Comparison of ENCODE assay signal across 17 cellular contexts in the genomic region with DNA sequence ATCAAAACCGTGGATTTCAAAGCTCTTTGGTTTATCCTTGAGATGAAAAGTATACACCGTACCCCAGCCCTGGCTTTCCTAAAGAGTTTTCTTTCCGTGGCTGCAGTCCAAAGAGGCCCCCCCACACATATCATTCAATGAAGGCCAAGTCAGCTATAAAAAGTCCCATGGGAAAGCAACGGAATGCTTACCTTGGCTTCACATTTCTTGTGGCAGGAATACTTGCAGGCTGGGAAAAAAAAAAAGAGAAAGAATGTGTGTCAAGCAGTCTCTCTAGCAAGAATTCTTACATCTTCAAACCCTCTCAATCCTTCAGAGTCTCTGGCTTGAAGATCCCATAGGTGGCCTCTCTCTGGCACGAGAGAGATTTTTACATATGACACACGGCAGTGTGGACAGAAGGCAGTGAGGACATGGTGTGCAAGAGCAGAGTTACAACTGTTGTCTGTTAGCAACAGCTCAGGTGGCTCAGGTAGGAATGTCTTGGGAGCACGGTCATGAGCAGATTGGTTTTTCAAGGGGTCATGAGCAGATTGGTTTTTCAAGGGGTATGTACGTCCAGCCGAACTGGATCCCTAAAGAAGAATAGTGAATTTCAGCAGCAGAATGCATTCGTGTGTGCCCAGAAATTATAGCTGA.
DNase-seq lines count a peak whose midpoint lies in the region; ATAC-seq, FAIRE-seq and TF ChIP-seq lines count a peak whose summit lies in the region.
"Had no signal": no experiment of that assay in that cellular context is flagged by ENCODE, and none has a peak within 500 bp of the region (broad histone marks: within the 10 kb centered on the region; RNA-seq: fewer than 3 reads in every experiment).

No MANE protein-coding gene starts in this region.

- no peaks in the 10 kb centered on the region for H3K27me3 ChIP-seq in CD8-positive, alpha-beta memory T cell (ENCODE audit: insufficient read depth, low read length, poor library complexity, severe bottlenecking)
- H3K27me3 ChIP-seq: breast epithelium had no signal

- peak; percentile 50 for DNase-seq in Daoy (ENCODE audit: low read depth)
- peak; percentile 66 for DNase-seq in amniotic epithelial cell (ENCODE audit: low read depth)
- DNase-seq in kidney: peak; percentile 19
- DNase-seq in sciatic nerve (ENCODE audit: low spot score): peak; percentile 74
- no peak for DNase-seq in hippocampal formation (lab: John Stamatoyannopoulos, UW)
- no peak for DNase-seq in CD8-positive, alpha-beta memory T cell
- DNase-seq: activated CD8-positive, alpha-beta T cell treated with anti-CD3 and anti-CD28 coated beads for 36 hours; DMS53; NCI-H1092 treated with DMSO at 0.1 percent for 48 hours; NCI-H446 had no signal

- H3K27ac ChIP-seq in kidney (ENCODE audit: low read depth in 2 of 2, low read length in 2 of 2): peak overlapping the region; percentile 20 to 33
- H3K27ac ChIP-seq in CD8-positive, alpha-beta memory T cell (ENCODE audit: low read depth, low read length): no peak overlapping the region
- H3K27ac ChIP-seq: breast epithelium had no signal

- H3K9me3 Mint-ChIP-seq in CD8-positive, alpha-beta memory T cell: peaks cover 0 to 3% (median 0%) of the 10 kb centered on the region in 5 donors
- H3K9me3 Mint-ChIP-seq: activated CD8-positive, alpha-beta T cell treated with anti-CD3 and anti-CD28 coated beads for 36 hours; stimulated activated naive CD8-positive, alpha-beta T cell treated with anti-CD3 and anti-CD28 coated beads, Interleukin-15, Interleukin-2, amounts not matched to agents 100 ng/mL and 50 ng/mL, for 24 hours had no signal

- POLR2A ChIA-PET in CD8-positive, alpha-beta memory T cell (lab: Charles Lee): no interaction called here

- no peak overlapping the region for H3K27ac Mint-ChIP-seq in CD8-positive, alpha-beta memory T cell
- H3K27ac Mint-ChIP-seq: activated CD8-positive, alpha-beta T cell treated with anti-CD3 and anti-CD28 coated beads for 36 hours; stimulated activated naive CD8-positive, alpha-beta T cell treated with anti-CD3 and anti-CD28 coated beads, Interleukin-15, Interleukin-2, amounts not matched to agents 100 ng/mL and 50 ng/mL, for 24 hours had no signal

- H3K36me3 ChIP-seq in kidney (ENCODE audit: control insufficient read depth in 1 of 2, insufficient read depth in 2 of 2, low read length in 2 of 2): peaks cover 8 to 15% of the 10 kb centered on the region in 2 donors
- no peaks in the 10 kb centered on the region for H3K36me3 ChIP-seq in CD8-positive, alpha-beta memory T cell (ENCODE audit: insufficient read depth, low read length)
- H3K36me3 ChIP-seq: breast epithelium had no signal

- H3K4me3 Mint-ChIP-seq in CD8-positive, alpha-beta memory T cell: no peak overlapping the region
- H3K4me3 Mint-ChIP-seq: activated CD8-positive, alpha-beta T cell treated with anti-CD3 and anti-CD28 coated beads for 36 hours; stimulated activated naive CD8-positive, alpha-beta T cell treated with anti-CD3 and anti-CD28 coated beads, Interleukin-15, Interleukin-2, amounts not matched to agents 100 ng/mL and 50 ng/mL, for 24 hours had no signal

- H3K9me3 ChIP-seq in kidney (ENCODE audit: control insufficient read depth in 1 of 2, low read length in 2 of 2): no peaks in the 10 kb centered on the region
- no peaks in the 10 kb centered on the region for H3K9me3 ChIP-seq in CD8-positive, alpha-beta memory T cell (ENCODE audit: low read length)
- H3K9me3 ChIP-seq: breast epithelium had no signal

- H3K27me3 Mint-ChIP-seq in CD8-positive, alpha-beta memory T cell: no peaks in the 10 kb centered on the region
- H3K27me3 Mint-ChIP-seq: activated CD8-positive, alpha-beta T cell treated with anti-CD3 and anti-CD28 coated beads for 36 hours; stimulated activated naive CD8-positive, alpha-beta T cell treated with anti-CD3 and anti-CD28 coated beads, Interleukin-15, Interleukin-2, amounts not matched to agents 100 ng/mL and 50 ng/mL, for 24 hours had no signal

- TF ChIP-seq CTCF in kidney (IDR thresholded peaks at IDR 0.05; ENCODE audit: borderline replicate concordance, extremely low read depth, insufficient read depth): no peak

- intact Hi-C loops in kidney (cut with DNase I) (no loop called here), sciatic nerve (cut with DNase I) (no loop called here)

- no peak for FAIRE-seq in kidney (lab: Jason Lieb, UNC)
- FAIRE-seq: K562 had no signal

- CTCF ChIA-PET in CD8-positive, alpha-beta memory T cell (lab: Charles Lee): interaction anchor here (1.4 kb wide), 1 partner anchor 11 kb away, joined by 4 read pairs; no protein-coding TSS in a partner anchor

- H3K4me3 ChIP-seq in kidney (ENCODE audit: low read length in 2 of 2): no peak overlapping the region
- H3K4me3 ChIP-seq in CD8-positive, alpha-beta memory T cell (ENCODE audit: low read length): no peak overlapping the region
- H3K4me3 ChIP-seq: breast epithelium, K562 had no signal

- no peaks in the 10 kb centered on the region for H3K36me3 Mint-ChIP-seq in CD8-positive, alpha-beta memory T cell

- peaks cover 28 to 48% of the 10 kb centered on the region in 2 donors for H3K4me1 ChIP-seq in kidney (ENCODE audit: control insufficient read depth in 1 of 2, insufficient read depth in 1 of 2, low read depth in 1 of 2, low read length in 2 of 2)
- H3K4me1 ChIP-seq in CD8-positive, alpha-beta memory T cell (ENCODE audit: insufficient read depth, low read length): no peaks in the 10 kb centered on the region
- H3K4me1 ChIP-seq: breast epithelium had no signal

- no peak overlapping the region for H3K9ac ChIP-seq in kidney (ENCODE audit: low read length in 2 of 2)

- no peaks in the 10 kb centered on the region for H3K4me1 Mint-ChIP-seq in CD8-positive, alpha-beta memory T cell

- peak; percentile 51 for ATAC-seq in sciatic nerve
- no peak for ATAC-seq in HG03039 (IDR thresholded peaks at IDR 0.05; ENCODE audit: unreplicated experiment)
- ATAC-seq in HG02798 (IDR thresholded peaks at IDR 0.05; ENCODE audit: poor library complexity, unreplicated experiment): no peak
- ATAC-seq: activated CD8-positive, alpha-beta T cell treated with anti-CD3 and anti-CD28 coated beads for 36 hours; HCT116; K562; SK-N-SH treated with all-trans-retinoic acid at 6 μM for 48 hours had no signal

Comparison
In these comparisons a context has a peak if more than half of its experiments do, and no peak if none do; other contexts are left out.
1. DNase-seq: peak in Daoy (single experiment), amniotic epithelial cell (single experiment), kidney (single experiment) and sciatic nerve (single experiment); none in hippocampal formation (0 of 2) and CD8-positive, alpha-beta memory T cell (0 of 5).